In genomic region chr10:35447693-35448407, GRCh38 we compare ENCODE assay signal across 8 cellular contexts.
DNase-seq lines count a peak whose midpoint lies in the region; ATAC-seq and TF ChIP-seq lines count a peak whose summit lies in the region.

No MANE protein-coding gene starts in this region.

- no peaks in the 10 kb centered on the region for H3K27me3 ChIP-seq in neural progenitor cell

- H3K9me3 Mint-ChIP-seq in neural progenitor cell = peaks cover 28% of the 10 kb centered on the region

- no peaks in the 10 kb centered on the region for H3F3A ChIP-seq in neural progenitor cell (ENCODE audit: low read depth)

- H3K36me3 ChIP-seq in HEK293 (ENCODE audit: control insufficient read depth in 2 of 2, insufficient read depth in 1 of 2, low read length in 2 of 2) (no peaks in the 10 kb centered on the region), neural progenitor cell (no peaks in the 10 kb centered on the region)

- H3K4me3 Mint-ChIP-seq in T-helper 17 cell (peak overlapping the region; percentile 84), neural progenitor cell (no peak overlapping the region)

- H3K27ac Mint-ChIP-seq in T-helper 17 cell (peak overlapping the region; percentile 98), neural progenitor cell (peak overlapping the region; percentile 44)

- H3K27ac ChIP-seq in HEK293 (ENCODE audit: extremely low read depth, low read depth, low read length) (no peak overlapping the region; the same call in 1 of the 2 replicates), neural progenitor cell (no peak overlapping the region)

- no peak overlapping the region for H3K9ac ChIP-seq in neural progenitor cell

- H3K79me2 ChIP-seq in neural progenitor cell (ENCODE audit: low read depth) = peaks cover 99% of the 10 kb centered on the region

- CTCF ChIA-PET in HEK293 (lab: Yijun Ruan, JAX) = no interaction called here

- H3K4me1 Mint-ChIP-seq in T-helper 17 cell (peaks cover 46% of the 10 kb centered on the region), neural progenitor cell (peaks cover 32% of the 10 kb centered on the region)

- H3K4me3 ChIP-seq in HEK293 (ENCODE audit: low read depth, low read length) = peak overlapping the region; percentile 5
- H3K4me3 ChIP-seq in epithelial cell of esophagus (ENCODE audit: low read length) = no peak overlapping the region
- H3K4me3 ChIP-seq in neural progenitor cell = no peak overlapping the region

- H3K4me2 ChIP-seq in neural progenitor cell = peak overlapping the region; percentile 57

- POLR2A ChIA-PET in HEK293 (lab: Yijun Ruan, JAX) = no interaction called here

- no peaks in the 10 kb centered on the region for H3K9me3 ChIP-seq in HEK293 (ENCODE audit: control insufficient read depth, insufficient read depth, low read depth, low read length)
- H3K9me3 ChIP-seq in T-helper 17 cell (ENCODE audit: control insufficient read depth, low read length, poor library complexity, severe bottlenecking) = peaks cover 8% of the 10 kb centered on the region
- H3K9me3 ChIP-seq in neural progenitor cell (ENCODE audit: low read depth) = no peaks in the 10 kb centered on the region

- no peak for TF ChIP-seq CTCF in HEK293 (tag by site-specific recombination; IDR thresholded peaks at IDR 0.05)
- no peak for TF ChIP-seq CTCF in epithelial cell of esophagus (IDR thresholded peaks at IDR 0.05; ENCODE audit: insufficient read depth, low read depth, low read length, missing control alignments)
- TF ChIP-seq CTCF in neural progenitor cell (IDR thresholded peaks at IDR 0.05) = no peak

- peak; percentile 84 for ATAC-seq in T-helper 17 cell
- ATAC-seq in GM21423 (IDR thresholded peaks at IDR 0.05; ENCODE audit: unreplicated experiment) = no peak

- H2AFZ ChIP-seq in neural progenitor cell (replicated peaks) = no peak overlapping the region

- DNase-seq in A172 (ENCODE audit: low spot score) (peak; percentile 87), T-helper 17 cell (peak in 1 of 3 donors; percentile 14), epithelial cell of esophagus (ENCODE audit: low read depth) (peak; percentile 65), neural progenitor cell (ENCODE audit: low spot score) (peak; percentile 32), GM19238 (ENCODE audit: insufficient read length, low spot score) (no peak), NAMALWA (ENCODE audit: low spot score) (no peak)

- peaks cover 49% of the 10 kb centered on the region for H4K20me1 ChIP-seq in neural progenitor cell (ENCODE audit: low read depth)

- H3K36me3 Mint-ChIP-seq in T-helper 17 cell (ENCODE audit: low read depth) (peaks cover 2% of the 10 kb centered on the region), neural progenitor cell (peaks cover 8% of the 10 kb centered on the region)

- peaks cover 29% of the 10 kb centered on the region for H3K4me1 ChIP-seq in HEK293 (ENCODE audit: control insufficient read depth, insufficient read depth, low read length)
- H3K4me1 ChIP-seq in neural progenitor cell = peaks cover 25% of the 10 kb centered on the region

- H3K27me3 Mint-ChIP-seq in T-helper 17 cell (no peaks in the 10 kb centered on the region), neural progenitor cell (ENCODE audit: insufficient read depth, low read depth) (peaks cover 6% of the 10 kb centered on the region)

TF ChIP-seq in HEK293, 187 proteins besides CTCF, POLR2A, EP300 and RAD21 (continues in another document):
- no peak for TF ChIP-seq ZNF654 (tag by site-specific recombination; IDR thresholded peaks at IDR 0.05; ENCODE audit: low read depth)
- no peak for TF ChIP-seq SP2 (tag by site-specific recombination; IDR thresholded peaks at IDR 0.05)
- no peak for TF ChIP-seq ZNF529 (tag by site-specific recombination; IDR thresholded peaks at IDR 0.05; ENCODE audit: insufficient replicate concordance)
- no peak for TF ChIP-seq ZSCAN5A (tag by site-specific recombination; IDR thresholded peaks at IDR 0.05)
- no peak for TF ChIP-seq ZBTB1 (tag by site-specific recombination; IDR thresholded peaks at IDR 0.05)
- no peak for TF ChIP-seq ZNF175 (tag by site-specific recombination; IDR thresholded peaks at IDR 0.05)
- TF ChIP-seq SP7 (tag by site-specific recombination; IDR thresholded peaks at IDR 0.05) = peak; percentile 46; the same call in 1 of the 2 replicates
- no peak for TF ChIP-seq ZNF324 (tag by site-specific recombination; IDR thresholded peaks at IDR 0.05)
- TF ChIP-seq, protein P1, sequence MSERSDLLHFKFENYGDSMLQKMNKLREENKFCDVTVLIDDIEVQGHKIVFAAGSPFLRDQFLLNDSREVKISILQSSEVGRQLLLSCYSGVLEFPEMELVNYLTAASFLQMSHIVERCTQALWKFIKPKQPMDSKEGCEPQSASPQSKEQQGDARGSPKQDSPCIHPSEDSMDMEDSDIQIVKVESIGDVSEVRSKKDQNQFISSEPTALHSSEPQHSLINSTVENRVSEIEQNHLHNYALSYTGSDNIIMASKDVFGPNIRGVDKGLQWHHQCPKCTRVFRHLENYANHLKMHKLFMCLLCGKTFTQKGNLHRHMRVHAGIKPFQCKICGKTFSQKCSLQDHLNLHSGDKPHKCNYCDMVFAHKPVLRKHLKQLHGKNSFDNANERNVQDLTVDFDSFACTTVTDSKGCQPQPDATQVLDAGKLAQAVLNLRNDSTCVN (tag by site-specific recombination; optimal IDR thresholded peaks at IDR 0.05) = no peak
- TF ChIP-seq, protein P2, sequence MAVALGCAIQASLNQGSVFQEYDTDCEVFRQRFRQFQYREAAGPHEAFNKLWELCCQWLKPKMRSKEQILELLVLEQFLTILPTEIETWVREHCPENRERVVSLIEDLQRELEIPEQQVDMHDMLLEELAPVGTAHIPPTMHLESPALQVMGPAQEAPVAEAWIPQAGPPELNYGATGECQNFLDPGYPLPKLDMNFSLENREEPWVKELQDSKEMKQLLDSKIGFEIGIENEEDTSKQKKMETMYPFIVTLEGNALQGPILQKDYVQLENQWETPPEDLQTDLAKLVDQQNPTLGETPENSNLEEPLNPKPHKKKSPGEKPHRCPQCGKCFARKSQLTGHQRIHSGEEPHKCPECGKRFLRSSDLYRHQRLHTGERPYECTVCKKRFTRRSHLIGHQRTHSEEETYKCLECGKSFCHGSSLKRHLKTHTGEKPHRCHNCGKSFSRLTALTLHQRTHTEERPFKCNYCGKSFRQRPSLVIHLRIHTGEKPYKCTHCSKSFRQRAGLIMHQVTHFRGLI (tag by site-specific recombination; IDR thresholded peaks at IDR 0.05) = no peak
- no peak for TF ChIP-seq ZNF544 (tag by site-specific recombination; IDR thresholded peaks at IDR 0.05)
- no peak for TF ChIP-seq ZFP3 (tag by site-specific recombination; IDR thresholded peaks at IDR 0.05; ENCODE audit: low read depth)
- TF ChIP-seq SALL2 (tag by site-specific recombination; IDR thresholded peaks at IDR 0.05; ENCODE audit: borderline replicate concordance) = no peak
- no peak for TF ChIP-seq ZNF701 (tag by site-specific recombination; IDR thresholded peaks at IDR 0.05)
- TF ChIP-seq ZBTB17 (tag by site-specific recombination; IDR thresholded peaks at IDR 0.05) = peak; percentile 59
- TF ChIP-seq ZNF354C (tag by site-specific recombination; IDR thresholded peaks at IDR 0.05; ENCODE audit: borderline replicate concordance, low read depth) = no peak
- TF ChIP-seq MEIS1 (CRISPR knock-in tag; IDR thresholded peaks at IDR 0.05; ENCODE audit: borderline replicate concordance) = no peak
- TF ChIP-seq ZNF561 (tag by site-specific recombination; IDR thresholded peaks at IDR 0.05; ENCODE audit: borderline replicate concordance) = no peak
- no peak for TF ChIP-seq BCL11B (tag by site-specific recombination; IDR thresholded peaks at IDR 0.05; ENCODE audit: low read depth)
- TF ChIP-seq, protein P3, sequence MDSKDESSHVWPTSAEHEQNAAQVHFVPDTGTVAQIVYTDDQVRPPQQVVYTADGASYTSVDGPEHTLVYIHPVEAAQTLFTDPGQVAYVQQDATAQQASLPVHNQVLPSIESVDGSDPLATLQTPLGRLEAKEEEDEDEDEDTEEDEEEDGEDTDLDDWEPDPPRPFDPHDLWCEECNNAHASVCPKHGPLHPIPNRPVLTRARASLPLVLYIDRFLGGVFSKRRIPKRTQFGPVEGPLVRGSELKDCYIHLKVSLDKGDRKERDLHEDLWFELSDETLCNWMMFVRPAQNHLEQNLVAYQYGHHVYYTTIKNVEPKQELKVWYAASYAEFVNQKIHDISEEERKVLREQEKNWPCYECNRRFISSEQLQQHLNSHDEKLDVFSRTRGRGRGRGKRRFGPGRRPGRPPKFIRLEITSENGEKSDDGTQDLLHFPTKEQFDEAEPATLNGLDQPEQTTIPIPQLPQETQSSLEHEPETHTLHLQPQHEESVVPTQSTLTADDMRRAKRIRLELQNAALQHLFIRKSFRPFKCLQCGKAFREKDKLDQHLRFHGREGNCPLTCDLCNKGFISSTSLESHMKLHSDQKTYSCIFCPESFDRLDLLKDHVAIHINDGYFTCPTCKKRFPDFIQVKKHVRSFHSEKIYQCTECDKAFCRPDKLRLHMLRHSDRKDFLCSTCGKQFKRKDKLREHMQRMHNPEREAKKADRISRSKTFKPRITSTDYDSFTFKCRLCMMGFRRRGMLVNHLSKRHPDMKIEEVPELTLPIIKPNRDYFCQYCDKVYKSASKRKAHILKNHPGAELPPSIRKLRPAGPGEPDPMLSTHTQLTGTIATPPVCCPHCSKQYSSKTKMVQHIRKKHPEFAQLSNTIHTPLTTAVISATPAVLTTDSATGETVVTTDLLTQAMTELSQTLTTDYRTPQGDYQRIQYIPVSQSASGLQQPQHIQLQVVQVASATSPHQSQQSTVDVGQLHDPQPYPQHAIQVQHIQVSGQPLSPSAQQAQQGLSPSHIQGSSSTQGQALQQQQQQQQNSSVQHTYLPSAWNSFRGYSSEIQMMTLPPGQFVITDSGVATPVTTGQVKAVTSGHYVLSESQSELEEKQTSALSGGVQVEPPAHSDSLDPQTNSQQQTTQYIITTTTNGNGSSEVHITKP (tag by site-specific recombination; IDR thresholded peaks at IDR 0.05) = no peak
- no peak for TF ChIP-seq ZNF223 (tag by site-specific recombination; IDR thresholded peaks at IDR 0.05)

Comparison
In these comparisons a context has a peak if more than half of its experiments do, and no peak if none do; other contexts are left out.
1. DNase-seq: peak in A172 (single experiment), epithelial cell of esophagus (single experiment) and neural progenitor cell (single experiment); none in GM19238 (single experiment) and NAMALWA (single experiment).